Comparison of ENCODE assay signal across 20 cellular contexts in genomic region chr11:4722616-4723534, GRCh38. TPM values are rescaled to one million over a fixed set of nuclear protein-coding genes. Genes with fewer than 3 reads are reported as not detected.
"Had no signal": no experiment of that assay in that cellular context is flagged by ENCODE, and none has a peak within 500 bp of the region (broad histone marks: within the 10 kb centered on the region; RNA-seq: fewer than 3 reads in every experiment).

No MANE protein-coding gene starts in this region.

RNA-seq across cellular contexts. Expression of gene MMP26, which starts 18.3 kb away (rescaled TPM):
- total RNA-seq: activated CD4-positive, alpha-beta T cell treated with anti-CD3 and anti-CD28 coated beads for 36 hours; activated CD8-positive, alpha-beta memory T cell treated with anti-CD3 and anti-CD28 coated beads, Interleukin-2, amount 10 ng/mL, durations not matched to agents 7 days and 5 days; activated CD8-positive, alpha-beta T cell treated with anti-CD3 and anti-CD28 coated beads, Interleukin-2, amount 10 ng/mL, durations not matched to agents 7 days and 5 days; activated T-helper 2 cell treated with anti-CD3 and anti-CD28 coated beads, Interferon-gamma antibody, Interleukin-2, Interleukin-4, amounts not matched to agents 10 μg/mL and 5 μg/mL and 100 μg/mL, durations not matched to agents 14 hours and 24 hours and 36 hours; chondrocyte; endothelial cell of umbilical vein; fibroblast of lung; fibroblast of villous mesenchyme; gastroesophageal sphincter; hepatocyte; left cardiac atrium; left ventricle myocardium superior; lung microvascular endothelial cell; mucosa of gallbladder; pancreas; sciatic nerve; transverse colon had no signal
- polyA plus RNA-seq: endothelial cell of umbilical vein, esophagus, fibroblast of lung, hepatocyte had no signal

RNA-seq across cellular contexts. Expression of gene OR51E2, which starts 25.2 kb away (rescaled TPM):
- total RNA-seq: activated CD4-positive, alpha-beta T cell treated with anti-CD3 and anti-CD28 coated beads for 36 hours; activated CD8-positive, alpha-beta memory T cell treated with anti-CD3 and anti-CD28 coated beads, Interleukin-2, amount 10 ng/mL, durations not matched to agents 7 days and 5 days; activated CD8-positive, alpha-beta T cell treated with anti-CD3 and anti-CD28 coated beads, Interleukin-2, amount 10 ng/mL, durations not matched to agents 7 days and 5 days; activated T-helper 2 cell treated with anti-CD3 and anti-CD28 coated beads, Interferon-gamma antibody, Interleukin-2, Interleukin-4, amounts not matched to agents 10 μg/mL and 5 μg/mL and 100 μg/mL, durations not matched to agents 14 hours and 24 hours and 36 hours; endothelial cell of umbilical vein; fibroblast of lung; left ventricle myocardium superior; lung microvascular endothelial cell had no signal
- polyA plus RNA-seq: endothelial cell of umbilical vein had no signal

RNA-seq across cellular contexts. Expression of gene OR51F1, which starts 46.9 kb away (rescaled TPM):
- total RNA-seq: activated CD4-positive, alpha-beta T cell treated with anti-CD3 and anti-CD28 coated beads for 36 hours; activated CD8-positive, alpha-beta memory T cell treated with anti-CD3 and anti-CD28 coated beads, Interleukin-2, amount 10 ng/mL, durations not matched to agents 7 days and 5 days; activated CD8-positive, alpha-beta T cell treated with anti-CD3 and anti-CD28 coated beads, Interleukin-2, amount 10 ng/mL, durations not matched to agents 7 days and 5 days; activated T-helper 2 cell treated with anti-CD3 and anti-CD28 coated beads, Interferon-gamma antibody, Interleukin-2, Interleukin-4, amounts not matched to agents 10 μg/mL and 5 μg/mL and 100 μg/mL, durations not matched to agents 14 hours and 24 hours and 36 hours; chondrocyte; endothelial cell of umbilical vein; fibroblast of lung; fibroblast of villous mesenchyme; gastroesophageal sphincter; hepatocyte; left cardiac atrium; left ventricle myocardium superior; lung microvascular endothelial cell; mucosa of gallbladder; pancreas; prostate gland; sciatic nerve; testis; transverse colon had no signal
- polyA plus RNA-seq: endothelial cell of umbilical vein, esophagus, fibroblast of lung, hepatocyte, pancreas had no signal
